ENCODE assay signal across 10 cellular contexts in genomic region chr14:90388437-90388836, GRCh38. TPM values are rescaled to one million over a fixed set of nuclear protein-coding genes. Genes with fewer than 3 reads are reported as not detected.
DNase-seq lines count a peak whose midpoint lies in the region; ATAC-seq and TF ChIP-seq lines count a peak whose summit lies in the region.
"Had no signal": no experiment of that assay in that cellular context is flagged by ENCODE, and none has a peak within 500 bp of the region (broad histone marks: within the 10 kb centered on the region; RNA-seq: fewer than 3 reads in every experiment).

No MANE protein-coding gene starts in this region.

- H3K27me3 Mint-ChIP-seq in activated T-cell treated with anti-CD3 and anti-CD28 coated beads, Interleukin-2, amount 50 U/mL, for 24 hours, result no peaks in the 10 kb centered on the region
- no peaks in the 10 kb centered on the region for H3K27me3 Mint-ChIP-seq in activated T-cell treated with anti-CD3 and anti-CD28 coated beads, Interleukin-2, amount 50 U/mL, for 4 hours (ENCODE audit: low read depth)

- no peak for DNase-seq in activated T-cell treated with anti-CD3 and anti-CD28 coated beads, Interleukin-2, amount 50 U/mL, for 24 hours
- no peak for DNase-seq in activated T-cell treated with anti-CD3 and anti-CD28 coated beads, Interleukin-2, amount 50 U/mL, for 4 hours
- DNase-seq in PC-3 (peak; percentile 93), gastrocnemius medialis (peak; percentile 63 to 82), sciatic nerve (ENCODE audit: low spot score) (no peak), prostate gland (ENCODE audit: low spot score) (no peak)
- DNase-seq: T1000 had no signal

- in situ Hi-C loops in gastrocnemius medialis (cut with MboI; ENCODE audit: low sequenced_read_pairs in 4 of 4), result loop anchor here in 3 of 4 donors (10.0 to 25.0 kb wide), 4 partner anchors 366 to 1826 kb away; partner anchors contain the start of genes PTPN21 (in 1 of the 3), RPS6KA5 (in 1 of the 3) and ZC3H14 (in 1 of the 3)

- H3K27ac Mint-ChIP-seq in activated T-cell treated with anti-CD3 and anti-CD28 coated beads, Interleukin-2, amount 50 U/mL, for 24 hours, result peak overlapping the region; percentile 69

- WGBS in prostate gland, result 58% methylated on average over 4 of the region's 4 CpGs

- H3K36me3 ChIP-seq in PC-3 (ENCODE audit: low read depth, low read length) (no peaks in the 10 kb centered on the region), gastrocnemius medialis (no peaks in the 10 kb centered on the region), prostate gland (no peaks in the 10 kb centered on the region)

- no peak overlapping the region for H3K9ac ChIP-seq in PC-3 (ENCODE audit: low read length)

- H3K9me3 ChIP-seq in PC-3 (ENCODE audit: low read length) (no peaks in the 10 kb centered on the region), gastrocnemius medialis (no peaks in the 10 kb centered on the region), prostate gland (no peaks in the 10 kb centered on the region)

- no peaks in the 10 kb centered on the region for H3K79me2 ChIP-seq in PC-3 (ENCODE audit: low read length)

- H3K4me2 ChIP-seq in PC-3 (ENCODE audit: low read length), result peak overlapping the region; percentile 49

- POLR2A ChIA-PET in PC-3 (lab: Charles Lee; ENCODE audit: unreplicated experiment), result no interaction called here

- 0 out of 2 replicates have a peak, but pooled peaks have one; percentile 7 for TF ChIP-seq CTCF in PC-3 (conservative IDR thresholded peaks at IDR 0.05; ENCODE audit: low read depth, low read length)
- TF ChIP-seq CTCF in gastrocnemius medialis (IDR thresholded peaks at IDR 0.05 in 4 of 5, conservative IDR thresholded peaks at IDR 0.05 in 1 of 5), result no peak
- TF ChIP-seq CTCF in prostate gland (IDR thresholded peaks at IDR 0.05), result no peak

- H3K27ac ChIP-seq in PC-3 (ENCODE audit: low read length), result peak overlapping the region; percentile 60
- H3K27ac ChIP-seq in gastrocnemius medialis, result peak overlapping the region; percentile 63 to 82 (median 78)
- H3K27ac ChIP-seq in prostate gland, result no peak overlapping the region

- H3K4me3 Mint-ChIP-seq in activated T-cell treated with anti-CD3 and anti-CD28 coated beads, Interleukin-2, amount 50 U/mL, for 24 hours, result no peak overlapping the region
- no peak overlapping the region for H3K4me3 Mint-ChIP-seq in activated T-cell treated with anti-CD3 and anti-CD28 coated beads, Interleukin-2, amount 50 U/mL, for 4 hours
- H3K4me3 Mint-ChIP-seq: nephron had no signal

- no peaks in the 10 kb centered on the region for H3K9me2 ChIP-seq in PC-3 (replicated peaks; ENCODE audit: low read length)

- no TSS peak for BruUV-seq in PC-3 (replicated peaks; lab: Mats Ljungman, UMichigan)

- TF ChIP-seq POLR2A in gastrocnemius medialis (IDR thresholded peaks at IDR 0.05) (no peak), prostate gland (IDR thresholded peaks at IDR 0.05) (no peak)

- H3K9me3 Mint-ChIP-seq in activated T-cell treated with anti-CD3 and anti-CD28 coated beads, Interleukin-2, amount 50 U/mL, for 24 hours, result no peaks in the 10 kb centered on the region
- H3K9me3 Mint-ChIP-seq in activated T-cell treated with anti-CD3 and anti-CD28 coated beads, Interleukin-2, amount 50 U/mL, for 4 hours, result no peaks in the 10 kb centered on the region
- H3K9me3 Mint-ChIP-seq: nephron had no signal

- H3K4me3 ChIP-seq in PC-3 (ENCODE audit: low read length) (no peak overlapping the region), gastrocnemius medialis (peak overlapping the region in 2 of 4 donors; percentile 8 to 18), prostate gland (no peak overlapping the region)

- CTCF ChIA-PET in PC-3 (lab: Charles Lee), result interaction anchor here (0.6 kb wide), 1 partner anchor 32 kb away, joined by 3 read pairs; no protein-coding TSS in a partner anchor

- H3K4me1 ChIP-seq in PC-3 (ENCODE audit: insufficient read depth, low read length) (peaks cover 37% of the 10 kb centered on the region), gastrocnemius medialis (peaks cover 22 to 31% of the 10 kb centered on the region in 2 donors), prostate gland (replicated peaks) (peaks cover 3% of the 10 kb centered on the region)

- intact Hi-C loops in PC-3 (cut with micrococcal nuclease), result loop anchor here (10.0 kb wide), 1 partner anchor 436 kb away; no protein-coding TSS in a partner anchor
- intact Hi-C loops in gastrocnemius medialis (cut with DNase I; ENCODE audit: low total_unique reads), result loop anchor here (10.0 kb wide), 1 partner anchor 766 kb away; no protein-coding TSS in a partner anchor
- intact Hi-C loops in sciatic nerve (cut with DNase I), result no loop called here
- intact Hi-C loops in prostate gland (cut with DNase I), result no loop called here

- no peaks in the 10 kb centered on the region for H4K20me1 ChIP-seq in PC-3 (ENCODE audit: low read length)

- no peaks in the 10 kb centered on the region for H3K36me3 Mint-ChIP-seq in activated T-cell treated with anti-CD3 and anti-CD28 coated beads, Interleukin-2, amount 50 U/mL, for 24 hours (ENCODE audit: low read depth)
- no peaks in the 10 kb centered on the region for H3K36me3 Mint-ChIP-seq in activated T-cell treated with anti-CD3 and anti-CD28 coated beads, Interleukin-2, amount 50 U/mL, for 4 hours (ENCODE audit: insufficient read depth)

- H2AFZ ChIP-seq in PC-3 (ENCODE audit: low read length), result no peak overlapping the region

- no peak for ATAC-seq in activated T-cell treated with anti-CD3 and anti-CD28 coated beads, Interleukin-2, amount 50 U/mL, for 4 hours
- ATAC-seq in PC-3, result peak; percentile 81
- peak; percentile 75 for ATAC-seq in esophagus mucosa
- ATAC-seq in gastrocnemius medialis, result peak; percentile 83 to 86
- ATAC-seq in HG03432 (IDR thresholded peaks at IDR 0.05; ENCODE audit: unreplicated experiment), result no peak
- ATAC-seq in sciatic nerve, result no peak

- H3K4me1 Mint-ChIP-seq in activated T-cell treated with anti-CD3 and anti-CD28 coated beads, Interleukin-2, amount 50 U/mL, for 24 hours (ENCODE audit: low read depth), result peaks cover 28% of the 10 kb centered on the region
- H3K4me1 Mint-ChIP-seq in activated T-cell treated with anti-CD3 and anti-CD28 coated beads, Interleukin-2, amount 50 U/mL, for 4 hours (ENCODE audit: low read depth), result peaks cover 16% of the 10 kb centered on the region

- H3K27me3 ChIP-seq in PC-3 (ENCODE audit: low read length), result no peaks in the 10 kb centered on the region
- no peaks in the 10 kb centered on the region for H3K27me3 ChIP-seq in gastrocnemius medialis
- H3K27me3 ChIP-seq in prostate gland (replicated peaks; ENCODE audit: insufficient read depth), result no peaks in the 10 kb centered on the region

- H3F3A ChIP-seq in PC-3 (ENCODE audit: low read length, unreplicated experiment), result no peaks in the 10 kb centered on the region

RNA-seq across cellular contexts. Expression of gene CALM1, which starts 8.4 kb away (rescaled TPM):
- 100 to 1,000 TPM; 406 to 439 (median 417) TPM for total RNA-seq in activated T-cell treated with anti-CD3 and anti-CD28 coated beads, Interleukin-2, amount 50 U/mL, for 4 hours
- total RNA-seq in PC-3 (2014; rRNA removed) (594 and 1,162 TPM in 2 replicates), esophagus mucosa (420 TPM), gastrocnemius medialis (1,000 to 10,000 TPM in 2 of 4 donors, 100 to 1,000 TPM in 2; 466 to 1,278 (median 1,009) TPM), sciatic nerve (340 TPM), prostate gland (100 to 1,000 TPM; 237 to 287 TPM)

RNA-seq across cellular contexts. Expression of gene NRDE2, which starts 56.7 kb away (rescaled TPM):
- 10 to 100 TPM; 18.8 to 26.0 (median 23.8) TPM for total RNA-seq in activated T-cell treated with anti-CD3 and anti-CD28 coated beads, Interleukin-2, amount 50 U/mL, for 4 hours
- total RNA-seq in PC-3 (2014; rRNA removed) (18.3 and 29.5 TPM in 2 replicates), esophagus mucosa (12.2 TPM), gastrocnemius medialis (10 to 100 TPM in 2 of 4 donors, 1 to 10 TPM in 2; 7.5 to 11.8 (median 10.2) TPM), sciatic nerve (32.1 TPM), prostate gland (10 to 100 TPM; 18.8 to 21.5 TPM)

Comparison
In these comparisons a context has a peak if more than half of its experiments do, and no peak if none do; other contexts are left out.
1. DNase-seq: peak in PC-3 (single experiment) and gastrocnemius medialis (2 of 2); none in activated T-cell treated with anti-CD3 and anti-CD28 coated beads, Interleukin-2, amount 50 U/mL, for 24 hours (single experiment), activated T-cell treated with anti-CD3 and anti-CD28 coated beads, Interleukin-2, amount 50 U/mL, for 4 hours (single experiment), sciatic nerve (single experiment) and prostate gland (single experiment).
2. ATAC-seq: peak in PC-3 (single experiment), esophagus mucosa (single experiment) and gastrocnemius medialis (2 of 2); none in activated T-cell treated with anti-CD3 and anti-CD28 coated beads, Interleukin-2, amount 50 U/mL, for 4 hours (0 of 2), HG03432 (single experiment) and sciatic nerve (single experiment).
3. H3K27ac ChIP-seq: peak in PC-3 (single experiment) and gastrocnemius medialis (4 of 4); none in prostate gland (0 of 2).
4. intact Hi-C loops: an anchor here in PC-3 (10.0 kb wide) and gastrocnemius medialis (10.0 kb wide); none called in sciatic nerve and prostate gland.